Comparison of ENCODE assay signal across 20 cellular contexts in genomic region chr17:2384439-2385127, GRCh38. TPM values are rescaled to one million over a fixed set of nuclear protein-coding genes. Genes with fewer than 3 reads are reported as not detected.
DNase-seq lines count a peak whose midpoint lies in the region; ATAC-seq and TF ChIP-seq lines count a peak whose summit lies in the region.
"Had no signal": no experiment of that assay in that cellular context is flagged by ENCODE, and none has a peak within 500 bp of the region (broad histone marks: within the 10 kb centered on the region; RNA-seq: fewer than 3 reads in every experiment).

No MANE protein-coding gene starts in this region.

- H3K27me3 Mint-ChIP-seq in CD4-positive, alpha-beta memory T cell = no peaks in the 10 kb centered on the region

- TF ChIP-seq POLR2A in gastrocnemius medialis (IDR thresholded peaks at IDR 0.05) (no peak), breast epithelium (IDR thresholded peaks at IDR 0.05) (no peak)

- H3K79me2 ChIP-seq in Karpas-422 (ENCODE audit: low read length) = no peaks in the 10 kb centered on the region

- H3K4me3 Mint-ChIP-seq in CD4-positive, alpha-beta memory T cell = no peak overlapping the region
- H3K4me3 Mint-ChIP-seq: activated CD8-positive, alpha-beta T cell treated with anti-CD3 and anti-CD28 coated beads, Interleukin-2, amount 10 ng/mL, durations not matched to agents 7 days and 5 days; activated naive CD4-positive, alpha-beta T cell treated with anti-CD3 and anti-CD28 coated beads for 36 hours; CD8-positive, alpha-beta memory T cell; GM23338; WTC11 had no signal

- in situ Hi-C loops in gastrocnemius medialis (cut with MboI; ENCODE audit: low sequenced_read_pairs in 4 of 4) = loop anchor here in 1 of 4 donors (5.0 kb wide), 1 partner anchor 33 kb away; no protein-coding TSS in a partner anchor

- peak overlapping the region in 4 of 7 donors; percentile 42 to 71 (median 60) for H3K27ac Mint-ChIP-seq in CD4-positive, alpha-beta memory T cell
- H3K27ac Mint-ChIP-seq: activated CD8-positive, alpha-beta T cell treated with anti-CD3 and anti-CD28 coated beads, Interleukin-2, amount 10 ng/mL, durations not matched to agents 7 days and 5 days; activated naive CD4-positive, alpha-beta T cell treated with anti-CD3 and anti-CD28 coated beads for 36 hours; GM23338 had no signal

- ATAC-seq in gastrocnemius medialis = no peak
- ATAC-seq: activated CD8-positive, alpha-beta T cell treated with anti-CD3 and anti-CD28 coated beads, Interleukin-2, amount 10 ng/mL, durations not matched to agents 7 days and 5 days; left ventricle myocardium superior had no signal

- CTCF ChIA-PET in CD4-positive, alpha-beta memory T cell (lab: Charles Lee; ENCODE audit: partially characterized antibody) = interaction anchor here (10.0 kb wide), 1 partner anchor 31 kb away, joined by 558 read pairs; no protein-coding TSS in a partner anchor

- H3K9me3 Mint-ChIP-seq in CD4-positive, alpha-beta memory T cell = peaks cover 0 to 5% (median 0%) of the 10 kb centered on the region in 8 donors
- H3K9me3 Mint-ChIP-seq: activated naive CD4-positive, alpha-beta T cell treated with anti-CD3 and anti-CD28 coated beads for 36 hours; CD8-positive, alpha-beta memory T cell; GM23338; WTC11 had no signal

- H3K9me2 ChIP-seq in Karpas-422 (replicated peaks; ENCODE audit: insufficient read depth, low read length) = no peaks in the 10 kb centered on the region

- DNase-seq in CD4-positive, alpha-beta memory T cell = no peak
- DNase-seq in left kidney (ENCODE audit: low read depth, low spot score) (peak; percentile 37), gastrocnemius medialis (no peak), NOMO-1 treated with dmso at 0.1 percent for 144 hours (lab: John Stamatoyannopoulos, UW; ENCODE audit: unreplicated experiment) (no peak), breast epithelium (ENCODE audit: low spot score in 2 of 2) (no peak), Karpas-422 (no peak)
- DNase-seq: activated CD8-positive, alpha-beta T cell treated with anti-CD3 and anti-CD28 coated beads, Interleukin-2, amount 10 ng/mL, durations not matched to agents 7 days and 5 days; activated naive CD4-positive, alpha-beta T cell treated with anti-CD3 and anti-CD28 coated beads for 36 hours; activated T-cell treated with anti-CD3 and anti-CD28 coated beads, Interleukin-2, amount 50 U/mL, for 1 hour; CD8-positive, alpha-beta memory T cell; KG1; left ventricle myocardium superior; NCI-H1694; nucleus accumbens; retina; stimulated activated CD8-positive, alpha-beta memory T cell treated with anti-CD3 and anti-CD28 coated beads, Interleukin-4, amount 100 ng/mL, for 48 hours; T-helper 2 cell had no signal

- no peak overlapping the region for H3K4me2 ChIP-seq in Karpas-422 (ENCODE audit: low read depth, low read length, poor library complexity, severe bottlenecking)

- no peaks in the 10 kb centered on the region for H3K27me3 ChIP-seq in CD4-positive, alpha-beta memory T cell (ENCODE audit: insufficient read depth, low read length)
- H3K27me3 ChIP-seq in gastrocnemius medialis (no peaks in the 10 kb centered on the region), breast epithelium (no peaks in the 10 kb centered on the region), Karpas-422 (ENCODE audit: low read length) (no peaks in the 10 kb centered on the region)

- POLR2A ChIA-PET in CD4-positive, alpha-beta memory T cell (lab: Charles Lee; ENCODE audit: partially characterized antibody) = interaction anchor here (1.0 to 1.5 kb wide), 2 partner anchors 15 to 31 kb away, joined by 4 read pairs; no protein-coding TSS in a partner anchor

- H4K20me1 ChIP-seq in Karpas-422 (ENCODE audit: insufficient read depth, low read depth, low read length) = no peaks in the 10 kb centered on the region

- no peak overlapping the region for H3K4me3 ChIP-seq in CD4-positive, alpha-beta memory T cell (ENCODE audit: low read length in 2 of 2)
- H3K4me3 ChIP-seq in gastrocnemius medialis (no peak overlapping the region), breast epithelium (no peak overlapping the region), Karpas-422 (ENCODE audit: low read length) (no peak overlapping the region)
- H3K4me3 ChIP-seq: GM23338 had no signal

- H3K9ac ChIP-seq in Karpas-422 (ENCODE audit: low read length) = no peak overlapping the region

- intact Hi-C loops in CD4-positive, alpha-beta memory T cell (cut with micrococcal nuclease) = no loop called here
- intact Hi-C loops in gastrocnemius medialis (cut with DNase I; ENCODE audit: low total_unique reads) = loop anchor here (2.0 to 5.0 kb wide), 2 partner anchors 18 to 323 kb away; no protein-coding TSS in a partner anchor
- intact Hi-C loops in breast epithelium (cut with DNase I; ENCODE audit: low total_unique reads) = loop anchor here (5.0 kb wide), 1 partner anchor 33 kb away; no protein-coding TSS in a partner anchor

- no peak for TF ChIP-seq CTCF in VCaP (conservative IDR thresholded peaks at IDR 0.05)
- TF ChIP-seq CTCF in gastrocnemius medialis (IDR thresholded peaks at IDR 0.05 in 4 of 5, conservative IDR thresholded peaks at IDR 0.05 in 1 of 5) = no peak
- no peak for TF ChIP-seq CTCF in breast epithelium (IDR thresholded peaks at IDR 0.05)

- no peak overlapping the region for H3K27ac ChIP-seq in CD4-positive, alpha-beta memory T cell (ENCODE audit: low read depth, low read length)
- H3K27ac ChIP-seq in VCaP (peak overlapping the region; percentile 83), gastrocnemius medialis (peak overlapping the region; percentile 84 to 93 (median 89)), breast epithelium (peak overlapping the region in 1 of 2 donors; percentile 15), Karpas-422 (ENCODE audit: low read length) (no peak overlapping the region)

- peaks cover 3% of the 10 kb centered on the region for H3K36me3 ChIP-seq in CD4-positive, alpha-beta memory T cell (ENCODE audit: insufficient read depth, low read length)
- peaks cover 0 to 7% of the 10 kb centered on the region in 2 donors for H3K36me3 ChIP-seq in gastrocnemius medialis
- H3K36me3 ChIP-seq in breast epithelium = peaks cover 7% of the 10 kb centered on the region
- 0 out of 2 replicates have a peak, but pooled peaks cover 8% of the 10 kb centered on the region for H3K36me3 ChIP-seq in Karpas-422 (ENCODE audit: insufficient read depth, low read length)

- H3K9me3 ChIP-seq in CD4-positive, alpha-beta memory T cell (ENCODE audit: control insufficient read depth in 1 of 2, low read length in 2 of 2) = no peaks in the 10 kb centered on the region
- H3K9me3 ChIP-seq in gastrocnemius medialis = no peaks in the 10 kb centered on the region
- no peaks in the 10 kb centered on the region for H3K9me3 ChIP-seq in breast epithelium
- no peaks in the 10 kb centered on the region for H3K9me3 ChIP-seq in Karpas-422 (ENCODE audit: low read length)

- peaks cover 7 to 26% (median 13%) of the 10 kb centered on the region in 4 donors for H3K4me1 Mint-ChIP-seq in CD4-positive, alpha-beta memory T cell

- H3K36me3 Mint-ChIP-seq in CD4-positive, alpha-beta memory T cell = peaks cover 10 to 27% of the 10 kb centered on the region in 2 donors

- peaks cover 4% of the 10 kb centered on the region for H3K4me1 ChIP-seq in CD4-positive, alpha-beta memory T cell (ENCODE audit: insufficient read depth, low read length)
- H3K4me1 ChIP-seq in gastrocnemius medialis = peaks cover 38 to 56% of the 10 kb centered on the region in 2 donors
- peaks cover 0 to 4% of the 10 kb centered on the region in 2 donors for H3K4me1 ChIP-seq in breast epithelium
- H3K4me1 ChIP-seq in Karpas-422 (ENCODE audit: low read length) = peaks cover 4% of the 10 kb centered on the region; the same call in 1 of the 2 replicates

- H2AFZ ChIP-seq in Karpas-422 (ENCODE audit: low read length) = no peak overlapping the region
- H2AFZ ChIP-seq: GM23338 had no signal

RNA-seq across cellular contexts. Expression of gene MNT, which starts 16.3 kb away (rescaled TPM):
- total RNA-seq in CD4-positive, alpha-beta memory T cell = 10 to 100 TPM; 45.0 to 50.7 TPM
- polyA plus RNA-seq in CD4-positive, alpha-beta memory T cell = 1 to 10 TPM in 1 of 2 donors, under 1 TPM in 1; 0.29 to 1.4 TPM
- total RNA-seq in gastrocnemius medialis (1 to 10 TPM; 2.9 to 5.4 (median 4.2) TPM), breast epithelium (10 to 100 TPM in 1 of 3 donors, 1 to 10 TPM in 2; 7.7 to 10.2 (median 8.8) TPM)
- 6.3 and 18.8 TPM in 2 replicates for total RNA-seq in Karpas-422 (2014; rRNA removed; shearing (Covaris generic); ENCODE audit: low replicate concordance)

RNA-seq across cellular contexts. Expression of gene SGSM2, which starts 47.3 kb away (rescaled TPM):
- 100 to 1,000 TPM; 133 to 137 TPM for total RNA-seq in CD4-positive, alpha-beta memory T cell
- polyA plus RNA-seq in CD4-positive, alpha-beta memory T cell = 10 to 100 TPM in 1 of 2 donors, 1 to 10 TPM in 1; 6.2 to 15.8 TPM
- total RNA-seq in gastrocnemius medialis (10 to 100 TPM in 2 of 4 donors, 1 to 10 TPM in 2; 6.1 to 20.1 (median 9.6) TPM), breast epithelium (100 to 1,000 TPM in 1 of 3 donors, 10 to 100 TPM in 2; 27.8 to 125 (median 85.5) TPM)
- 64.0 and 71.9 TPM in 2 replicates for total RNA-seq in Karpas-422 (2014; rRNA removed; shearing (Covaris generic); ENCODE audit: low replicate concordance)

RNA-seq across cellular contexts. Expression of gene TSR1, which starts 48.3 kb away (rescaled TPM):
- total RNA-seq in CD4-positive, alpha-beta memory T cell = 10 to 100 TPM; 22.6 to 31.7 TPM
- polyA plus RNA-seq in CD4-positive, alpha-beta memory T cell = 10 to 100 TPM; 14.3 to 22.2 TPM
- 10 to 100 TPM; 76.7 to 94.1 (median 84.7) TPM for total RNA-seq in gastrocnemius medialis
- total RNA-seq in breast epithelium = 10 to 100 TPM; 28.8 to 43.6 (median 43.0) TPM
- total RNA-seq in Karpas-422 (2014; rRNA removed; shearing (Covaris generic); ENCODE audit: low replicate concordance) = 42.1 and 65.2 TPM in 2 replicates

Comparison
In these comparisons a context has a peak if more than half of its experiments do, and no peak if none do; other contexts are left out.
1. H3K27ac ChIP-seq: peak in VCaP (single experiment) and gastrocnemius medialis (4 of 4); none in CD4-positive, alpha-beta memory T cell (single experiment) and Karpas-422 (single experiment).